8 cellular contexts compared by ENCODE assay signal in genomic region chr20:53827996-53828672, GRCh38.
A peak's percentile ranks its signal among the peaks of the same experiment; 100 is the strongest.
DNase-seq lines count a peak whose midpoint lies in the region; ATAC-seq and TF ChIP-seq lines count a peak whose summit lies in the region.

No MANE protein-coding gene starts in this region.

- no peaks in the 10 kb centered on the region for H3K27me3 ChIP-seq in skeletal muscle satellite cell (ENCODE audit: control insufficient read depth, insufficient read depth, low read length)

- POLR2A ChIA-PET in WTC11 (lab: Charles Lee), result no interaction called here

- H3K36me3 ChIP-seq in skeletal muscle satellite cell (ENCODE audit: insufficient read depth, low read length), result no peaks in the 10 kb centered on the region

- no peaks in the 10 kb centered on the region for H3K27me3 Mint-ChIP-seq in activated T-cell treated with anti-CD3 and anti-CD28 coated beads, Interleukin-2, amount 50 U/mL, for 24 hours
- H3K27me3 Mint-ChIP-seq in WTC11 (ENCODE audit: low read depth), result no peaks in the 10 kb centered on the region

- no peaks in the 10 kb centered on the region for H3K36me3 Mint-ChIP-seq in activated T-cell treated with anti-CD3 and anti-CD28 coated beads, Interleukin-2, amount 50 U/mL, for 24 hours (ENCODE audit: low read depth)
- no peaks in the 10 kb centered on the region for H3K36me3 Mint-ChIP-seq in WTC11

- peak overlapping the region; percentile 90 for H3K27ac Mint-ChIP-seq in activated T-cell treated with anti-CD3 and anti-CD28 coated beads, Interleukin-2, amount 50 U/mL, for 24 hours
- H3K27ac Mint-ChIP-seq in WTC11, result peak overlapping the region; percentile 90; the same call in 1 of the 2 replicates

- no peak for DNase-seq in activated T-cell treated with anti-CD3 and anti-CD28 coated beads, Interleukin-2, amount 50 U/mL, for 24 hours
- DNase-seq in activated T-cell treated with anti-CD3 and anti-CD28 coated beads for 4 hours, result no peak
- DNase-seq in WTC11 (ENCODE audit: low spot score), result no peak
- peak; percentile 99 for DNase-seq in glomerular visceral epithelial cell (ENCODE audit: extremely low spot score)
- no peak for DNase-seq in NCI-H748 treated with DMSO at 0.1 percent for 48 hours (lab: John Stamatoyannopoulos, UW)
- DNase-seq in NCI-H1092 treated with DMSO at 0.1 percent for 48 hours (lab: John Stamatoyannopoulos, UW), result no peak

- TF ChIP-seq CTCF in WTC11 (IDR thresholded peaks at IDR 0.05), result no peak

- peaks cover 4% of the 10 kb centered on the region for H3K9me3 Mint-ChIP-seq in activated T-cell treated with anti-CD3 and anti-CD28 coated beads, Interleukin-2, amount 50 U/mL, for 24 hours
- H3K9me3 Mint-ChIP-seq in WTC11, result no peaks in the 10 kb centered on the region

- peaks cover 37% of the 10 kb centered on the region for H3K4me1 ChIP-seq in skeletal muscle satellite cell (ENCODE audit: control insufficient read depth, insufficient read depth, low read length)

- peak overlapping the region; percentile 72 for H3K4me3 Mint-ChIP-seq in activated T-cell treated with anti-CD3 and anti-CD28 coated beads, Interleukin-2, amount 50 U/mL, for 24 hours
- H3K4me3 Mint-ChIP-seq in WTC11, result no peak overlapping the region

- ATAC-seq in WTC11, result no peak
- ATAC-seq in GM21381 (IDR thresholded peaks at IDR 0.05; ENCODE audit: unreplicated experiment), result no peak

- peak overlapping the region; percentile 49 for H3K4me3 ChIP-seq in skeletal muscle satellite cell (ENCODE audit: low read length)

- no peaks in the 10 kb centered on the region for H3K9me3 ChIP-seq in skeletal muscle satellite cell (replicated peaks; ENCODE audit: low read length)

- peak overlapping the region; percentile 87 for H3K4me2 ChIP-seq in skeletal muscle satellite cell (ENCODE audit: low read length)

- H3K4me1 Mint-ChIP-seq in activated T-cell treated with anti-CD3 and anti-CD28 coated beads, Interleukin-2, amount 50 U/mL, for 24 hours (ENCODE audit: low read depth), result peaks cover 43% of the 10 kb centered on the region
- H3K4me1 Mint-ChIP-seq in WTC11, result peaks cover 35% of the 10 kb centered on the region

- H3K9ac ChIP-seq in skeletal muscle satellite cell (ENCODE audit: low read depth, low read length), result peak overlapping the region; percentile 99

- CTCF ChIA-PET in WTC11 (lab: Charles Lee), result interaction anchor here (1.0 kb wide), 1 partner anchor 37 kb away, joined by 3 read pairs; no protein-coding TSS in a partner anchor

TF ChIP-seq in WTC11, 78 proteins besides CTCF, POLR2A, EP300 and RAD21 (continues in another document):
- TF ChIP-seq GRHL2 (CRISPR knock-in tag; IDR thresholded peaks at IDR 0.05; ENCODE audit: insufficient replicate concordance, severe bottlenecking) (no peak), ESRRA (CRISPR knock-in tag; IDR thresholded peaks at IDR 0.05; ENCODE audit: borderline replicate concordance) (no peak), ZNF532 (CRISPR knock-in tag; IDR thresholded peaks at IDR 0.05; ENCODE audit: borderline replicate concordance) (no peak), IRF1 (CRISPR knock-in tag; IDR thresholded peaks at IDR 0.05) (no peak), PRRX2 (CRISPR knock-in tag; IDR thresholded peaks at IDR 0.05) (no peak), ZSCAN18 (CRISPR knock-in tag; IDR thresholded peaks at IDR 0.05) (no peak)
- TF ChIP-seq, protein P1, sequence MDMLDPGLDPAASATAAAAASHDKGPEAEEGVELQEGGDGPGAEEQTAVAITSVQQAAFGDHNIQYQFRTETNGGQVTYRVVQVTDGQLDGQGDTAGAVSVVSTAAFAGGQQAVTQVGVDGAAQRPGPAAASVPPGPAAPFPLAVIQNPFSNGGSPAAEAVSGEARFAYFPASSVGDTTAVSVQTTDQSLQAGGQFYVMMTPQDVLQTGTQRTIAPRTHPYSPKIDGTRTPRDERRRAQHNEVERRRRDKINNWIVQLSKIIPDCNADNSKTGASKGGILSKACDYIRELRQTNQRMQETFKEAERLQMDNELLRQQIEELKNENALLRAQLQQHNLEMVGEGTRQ (CRISPR knock-in tag; IDR thresholded peaks at IDR 0.05), result no peak
- TF ChIP-seq, protein P2, sequence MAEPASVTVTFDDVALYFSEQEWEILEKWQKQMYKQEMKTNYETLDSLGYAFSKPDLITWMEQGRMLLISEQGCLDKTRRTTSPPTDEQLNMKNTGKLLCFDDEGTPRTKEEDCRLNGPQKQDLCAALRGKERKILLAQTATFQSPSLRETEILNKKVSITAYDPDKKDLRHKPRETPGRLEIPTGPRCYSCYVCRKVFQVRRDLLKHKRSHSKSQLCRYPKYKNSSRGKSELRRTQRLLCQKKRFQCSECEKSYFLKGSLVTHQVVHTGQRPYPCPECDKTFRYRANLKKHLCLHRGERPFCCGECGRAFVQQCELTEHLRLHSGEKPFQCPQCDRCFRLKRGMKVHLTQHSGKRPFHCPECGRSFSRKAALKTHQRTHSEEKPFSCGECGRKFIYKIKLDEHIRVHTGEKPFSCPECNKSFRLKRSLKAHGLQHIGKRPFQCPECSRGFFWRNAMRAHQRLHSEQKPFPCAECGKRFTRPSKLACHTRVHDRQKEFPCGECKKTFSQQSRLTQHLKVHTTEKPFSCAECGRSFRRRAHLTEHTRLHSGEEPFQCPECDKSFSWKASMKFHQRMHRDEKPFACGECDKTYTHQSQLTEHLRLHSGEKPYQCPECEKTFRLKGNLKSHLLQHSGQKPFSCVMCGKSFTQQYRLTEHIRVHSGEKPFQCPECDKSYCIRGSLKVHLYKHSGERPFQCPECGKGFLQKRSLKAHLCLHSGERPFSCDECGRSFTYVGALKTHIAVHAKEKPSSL (CRISPR knock-in tag; conservative IDR thresholded peaks at IDR 0.05), result no peak
- TF ChIP-seq, protein P3, sequence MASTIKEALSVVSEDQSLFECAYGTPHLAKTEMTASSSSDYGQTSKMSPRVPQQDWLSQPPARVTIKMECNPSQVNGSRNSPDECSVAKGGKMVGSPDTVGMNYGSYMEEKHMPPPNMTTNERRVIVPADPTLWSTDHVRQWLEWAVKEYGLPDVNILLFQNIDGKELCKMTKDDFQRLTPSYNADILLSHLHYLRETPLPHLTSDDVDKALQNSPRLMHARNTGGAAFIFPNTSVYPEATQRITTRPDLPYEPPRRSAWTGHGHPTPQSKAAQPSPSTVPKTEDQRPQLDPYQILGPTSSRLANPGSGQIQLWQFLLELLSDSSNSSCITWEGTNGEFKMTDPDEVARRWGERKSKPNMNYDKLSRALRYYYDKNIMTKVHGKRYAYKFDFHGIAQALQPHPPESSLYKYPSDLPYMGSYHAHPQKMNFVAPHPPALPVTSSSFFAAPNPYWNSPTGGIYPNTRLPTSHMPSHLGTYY (CRISPR knock-in tag; IDR thresholded peaks at IDR 0.05), result no peak
